Comparison of ENCODE assay signal across 10 cellular contexts in genomic region chr9:128913048-128913900, GRCh38. TPM values are rescaled to one million over a fixed set of nuclear protein-coding genes. Genes with fewer than 3 reads are reported as not detected.
DNase-seq lines count a peak whose midpoint lies in the region; ATAC-seq lines count a peak whose summit lies in the region.
"Had no signal": no experiment of that assay in that cellular context is flagged by ENCODE, and none has a peak within 500 bp of the region (broad histone marks: within the 10 kb centered on the region; RNA-seq: fewer than 3 reads in every experiment).

No MANE protein-coding gene starts in this region.

- ATAC-seq in central memory CD8-positive, alpha-beta T cell (replicated peaks; ENCODE audit: extremely low read depth, poor library complexity, severe bottlenecking) = no peak

- H3K36me3 Mint-ChIP-seq in activated naive CD4-positive, alpha-beta T cell treated with anti-CD3 and anti-CD28 coated beads, Interleukin-2, amount 50 U/mL, for 24 hours = peaks cover 18% of the 10 kb centered on the region
- H3K36me3 Mint-ChIP-seq in central memory CD8-positive, alpha-beta T cell (ENCODE audit: insufficient read depth) = peaks cover 34% of the 10 kb centered on the region

- peaks cover 18% of the 10 kb centered on the region for H3K36me3 ChIP-seq in mucosa of stomach (ENCODE audit: control insufficient read depth, insufficient read depth, low read length)
- H3K36me3 ChIP-seq in urinary bladder (ENCODE audit: insufficient read depth) = peaks cover 9% of the 10 kb centered on the region

- H3K27ac Mint-ChIP-seq in activated naive CD4-positive, alpha-beta T cell treated with anti-CD3 and anti-CD28 coated beads, Interleukin-2, amount 50 U/mL, for 24 hours = peak overlapping the region; percentile 79
- H3K27ac Mint-ChIP-seq in central memory CD8-positive, alpha-beta T cell (ENCODE audit: low read depth) = peak overlapping the region; percentile 89

- H3K9ac ChIP-seq in mucosa of stomach (ENCODE audit: low read length) = peak overlapping the region; percentile 20

- 62% methylated on average over 15 of the region's 15 CpGs for WGBS in urinary bladder

- no peaks in the 10 kb centered on the region for H3K9me3 ChIP-seq in mucosa of stomach (ENCODE audit: control insufficient read depth, low read length)

- H3K4me1 ChIP-seq in mucosa of stomach (ENCODE audit: control insufficient read depth, insufficient read depth, low read length) (peaks cover 51% of the 10 kb centered on the region), urinary bladder (ENCODE audit: insufficient read depth) (peaks cover 2% of the 10 kb centered on the region)

- H3K4me1 Mint-ChIP-seq in activated naive CD4-positive, alpha-beta T cell treated with anti-CD3 and anti-CD28 coated beads, Interleukin-2, amount 50 U/mL, for 24 hours = peaks cover 55% of the 10 kb centered on the region
- H3K4me1 Mint-ChIP-seq in central memory CD8-positive, alpha-beta T cell = peaks cover 25% of the 10 kb centered on the region

- no peak overlapping the region for H3K4me3 Mint-ChIP-seq in activated naive CD4-positive, alpha-beta T cell treated with anti-CD3 and anti-CD28 coated beads, Interleukin-2, amount 50 U/mL, for 24 hours
- H3K4me3 Mint-ChIP-seq in central memory CD8-positive, alpha-beta T cell = peak overlapping the region; percentile 52

- no peak overlapping the region for H3K4me3 ChIP-seq in mucosa of stomach (ENCODE audit: low read length)
- H3K4me3 ChIP-seq in urinary bladder (ENCODE audit: low read depth, low read length) = no peak overlapping the region

- H3K9me3 Mint-ChIP-seq in activated naive CD4-positive, alpha-beta T cell treated with anti-CD3 and anti-CD28 coated beads, Interleukin-2, amount 50 U/mL, for 24 hours = no peaks in the 10 kb centered on the region
- no peaks in the 10 kb centered on the region for H3K9me3 Mint-ChIP-seq in central memory CD8-positive, alpha-beta T cell

- DNase-seq in activated naive CD4-positive, alpha-beta T cell treated with anti-CD3 and anti-CD28 coated beads, Interleukin-2, amount 50 U/mL, for 16 hours = no peak
- DNase-seq in central memory CD8-positive, alpha-beta T cell (ENCODE audit: low spot score in 2 of 2) = no peak
- DNase-seq in HK-2 (ENCODE audit: unreplicated experiment) = no peak
- DNase-seq in NOMO-1 treated with DMSO at 0.1 percent for 48 hours (lab: John Stamatoyannopoulos, UW; ENCODE audit: unreplicated experiment) = no peak
- no peak for DNase-seq in Kasumi-1 (lab: John Stamatoyannopoulos, UW)
- DNase-seq: NCI-H510A; stimulated activated naive CD4-positive, alpha-beta T cell had no signal

- no peaks in the 10 kb centered on the region for H3K27me3 Mint-ChIP-seq in activated naive CD4-positive, alpha-beta T cell treated with anti-CD3 and anti-CD28 coated beads, Interleukin-2, amount 50 U/mL, for 24 hours
- H3K27me3 Mint-ChIP-seq in central memory CD8-positive, alpha-beta T cell = no peaks in the 10 kb centered on the region

- no peaks in the 10 kb centered on the region for H3K27me3 ChIP-seq in mucosa of stomach (ENCODE audit: control insufficient read depth, insufficient read depth, low read length)

- H3K27ac ChIP-seq in urinary bladder (ENCODE audit: low read depth) = peak overlapping the region; percentile 47

RNA-seq across cellular contexts. Expression of gene PHYHD1, which starts 7.5 kb away (rescaled TPM):
- total RNA-seq in urinary bladder = 16.8 TPM
- 34.8 TPM for polyA plus RNA-seq in urinary bladder

RNA-seq across cellular contexts. Expression of gene LRRC8A, which starts 31.3 kb away (rescaled TPM):
- 17.1 TPM for total RNA-seq in urinary bladder
- polyA plus RNA-seq in urinary bladder = 62.3 TPM

RNA-seq across cellular contexts. Expression of gene KYAT1, which starts 31.5 kb away (rescaled TPM):
- total RNA-seq in urinary bladder = 5.4 TPM
- 7.8 TPM for polyA plus RNA-seq in urinary bladder

RNA-seq across cellular contexts. Expression of gene DOLK, which starts 34.1 kb away (rescaled TPM):
- total RNA-seq in urinary bladder = 11.3 TPM
- polyA plus RNA-seq in urinary bladder = 16.4 TPM

RNA-seq across cellular contexts. Expression of gene NUP188, which starts 34.2 kb away (rescaled TPM):
- total RNA-seq in urinary bladder = 43.1 TPM
- 20.3 TPM for polyA plus RNA-seq in urinary bladder
